Comparison of ENCODE assay signal across 8 cellular contexts in genomic region chr9:100098887-100099721, GRCh38. TPM values are rescaled to one million over a fixed set of nuclear protein-coding genes. Genes with fewer than 3 reads are reported as not detected.
DNase-seq lines count a peak whose midpoint lies in the region; ATAC-seq and TF ChIP-seq lines count a peak whose summit lies in the region.

Gene ERP44 (minus strand): TSS chr9:100099000. CDS start chr9:100098840, 160 bp downstream.
Gene INVS (plus strand): TSS chr9:100099243. CDS start chr9:100104522, 5,279 bp downstream.

- H3K36me3 ChIP-seq in smooth muscle cell (ENCODE audit: low read depth), result no peaks in the 10 kb centered on the region

- H3K9me3 ChIP-seq in AG04450 (ENCODE audit: control insufficient read depth, insufficient read depth, low read length) (no peaks in the 10 kb centered on the region), smooth muscle cell (replicated peaks; ENCODE audit: low read depth) (no peaks in the 10 kb centered on the region)

- peak within 1 kb of the TSS; percentile 98 for H3K4me3 Mint-ChIP-seq in WTC11

- peaks cover 49% of the 10 kb centered on the region for H3K79me2 ChIP-seq in smooth muscle cell (ENCODE audit: low read depth)

- peaks cover 38% of the 10 kb centered on the region for H4K20me1 ChIP-seq in smooth muscle cell (ENCODE audit: low read depth)

- ATAC-seq in GM18909 (IDR thresholded peaks at IDR 0.05; ENCODE audit: poor library complexity, unreplicated experiment), result peak; percentile 98
- peak; percentile 97 for ATAC-seq in HG03175 (IDR thresholded peaks at IDR 0.05; ENCODE audit: unreplicated experiment)
- ATAC-seq in WTC11, result peak; percentile 98

- H3K27ac Mint-ChIP-seq in WTC11, result peak within 1 kb of the TSS; percentile 97

- no peaks in the 10 kb centered on the region for H3F3A ChIP-seq in smooth muscle cell (ENCODE audit: low read depth)

- no peaks in the 10 kb centered on the region for H3K27me3 Mint-ChIP-seq in WTC11 (ENCODE audit: low read depth)

- peak within 1 kb of the TSS; percentile 88 for H3K4me2 ChIP-seq in smooth muscle cell

- H3K36me3 Mint-ChIP-seq in WTC11, result no peaks in the 10 kb centered on the region

- H3K4me1 Mint-ChIP-seq in WTC11, result peaks cover 14% of the 10 kb centered on the region

- TF ChIP-seq CTCF in AG04450 (IDR thresholded peaks at IDR 0.05; ENCODE audit: low read depth, low read length) (no peak), WTC11 (IDR thresholded peaks at IDR 0.05) (no peak), cardiac fibroblast (IDR thresholded peaks at IDR 0.05; ENCODE audit: low read depth, low read length) (no peak), smooth muscle cell (IDR thresholded peaks at IDR 0.05; ENCODE audit: borderline replicate concordance, insufficient read depth, poor library complexity, severe bottlenecking) (no peak)

- CTCF ChIA-PET in AG04450 (lab: Charles Lee) (no interaction called here), WTC11 (lab: Charles Lee) (interaction anchor here (0.8 to 1.1 kb wide), 3 partner anchors 16 to 274 kb away, joined by 3 to 5 read pairs (median 3); no protein-coding TSS in a partner anchor)

- H3K9ac ChIP-seq in smooth muscle cell (ENCODE audit: low read depth), result peak within 1 kb of the TSS; percentile 79

- H3K4me3 ChIP-seq in AG04450 (ENCODE audit: low read depth, low read length), result peak within 1 kb of the TSS; percentile 99
- peak within 1 kb of the TSS; percentile 69 to 100 for H3K4me3 ChIP-seq in cardiac fibroblast (replicated peaks in 1 of 2; ENCODE audit: low read depth in 2 of 2, low read length in 2 of 2)
- H3K4me3 ChIP-seq in smooth muscle cell, result peak within 1 kb of the TSS; percentile 69

- under 1% methylated on average over 52 of the region's 54 CpGs for WGBS in smooth muscle cell (ENCODE audit: low lambda C conversion rate)

- H2AFZ ChIP-seq in smooth muscle cell (ENCODE audit: low read depth), result peak within 1 kb of the TSS; percentile 91

- no peaks in the 10 kb centered on the region for H3K9me3 Mint-ChIP-seq in WTC11

- DNase-seq in AG04450 (ENCODE audit: low read depth, low spot score), result peak; percentile 96
- DNase-seq in NCI-H226, result peak; percentile 100
- DNase-seq in WTC11 (ENCODE audit: low spot score), result peak; percentile 98
- DNase-seq in cardiac fibroblast (ENCODE audit: low read depth in 2 of 2), result peak; percentile 99
- peak; percentile 96 for DNase-seq in iPS-NIHi7 (ENCODE audit: extremely low spot score)
- DNase-seq in smooth muscle cell (lab: John Stamatoyannopoulos, UW; ENCODE audit: unreplicated experiment), result peak; percentile 87

- no peaks in the 10 kb centered on the region for H3K27me3 ChIP-seq in AG04450 (ENCODE audit: control insufficient read depth, insufficient read depth, low read length)
- no peaks in the 10 kb centered on the region for H3K27me3 ChIP-seq in smooth muscle cell (ENCODE audit: low read depth)

- POLR2A ChIA-PET in AG04450 (lab: Yijun Ruan, JAX), result interaction anchor here (1.1 kb wide), 1 partner anchor 12 kb away, joined by 4 read pairs; no protein-coding TSS in a partner anchor
- POLR2A ChIA-PET in WTC11 (lab: Charles Lee), result no interaction called here

- peaks cover 15% of the 10 kb centered on the region for H3K4me1 ChIP-seq in smooth muscle cell (ENCODE audit: low read depth)

- peak within 1 kb of the TSS; percentile 92 for H3K27ac ChIP-seq in AG04450 (ENCODE audit: low read depth, low read length)
- peak within 1 kb of the TSS; percentile 76 for H3K27ac ChIP-seq in smooth muscle cell (ENCODE audit: low read depth)

TF ChIP-seq in WTC11, 78 proteins besides CTCF, POLR2A, EP300 and RAD21 (continues in another document):
- TF ChIP-seq E2F5 (CRISPR knock-in tag; IDR thresholded peaks at IDR 0.05), result no peak
- TF ChIP-seq ZNF263 (CRISPR knock-in tag; IDR thresholded peaks at IDR 0.05; ENCODE audit: low read depth), result no peak
- TF ChIP-seq CBFB (CRISPR knock-in tag; IDR thresholded peaks at IDR 0.05; ENCODE audit: low read depth), result no peak
- TF ChIP-seq ETV6 (CRISPR knock-in tag; IDR thresholded peaks at IDR 0.05), result no peak; the same call in 1 of the 2 replicates
- TF ChIP-seq USF2 (CRISPR knock-in tag; IDR thresholded peaks at IDR 0.05), result no peak
- peak; percentile 72; the same call in 1 of the 2 replicates for TF ChIP-seq GABPB1 (CRISPR knock-in tag; IDR thresholded peaks at IDR 0.05)
- no peak for TF ChIP-seq TEAD4 (CRISPR knock-in tag; IDR thresholded peaks at IDR 0.05)
- TF ChIP-seq ZMAT4 (CRISPR knock-in tag; IDR thresholded peaks at IDR 0.05), result no peak
- no peak for TF ChIP-seq MYBL2 (CRISPR knock-in tag; IDR thresholded peaks at IDR 0.05)
- no peak; the same call in 1 of the 2 replicates for TF ChIP-seq KAT7 (CRISPR knock-in tag; IDR thresholded peaks at IDR 0.05; ENCODE audit: borderline replicate concordance)
- no peak for TF ChIP-seq USF1 (CRISPR knock-in tag; IDR thresholded peaks at IDR 0.05)
- TF ChIP-seq CREB1 (CRISPR knock-in tag; IDR thresholded peaks at IDR 0.05), result no peak
- TF ChIP-seq NR2C2 (CRISPR knock-in tag; IDR thresholded peaks at IDR 0.05), result no peak
- TF ChIP-seq FOXJ3 (CRISPR knock-in tag; IDR thresholded peaks at IDR 0.05; ENCODE audit: borderline replicate concordance), result no peak
- peak; percentile 93 for TF ChIP-seq GTF2I (CRISPR knock-in tag; conservative IDR thresholded peaks at IDR 0.05)
- no peak for TF ChIP-seq IRF2 (CRISPR knock-in tag; IDR thresholded peaks at IDR 0.05; ENCODE audit: borderline replicate concordance, low read depth)
- no peak for TF ChIP-seq RORB (CRISPR knock-in tag; IDR thresholded peaks at IDR 0.05)
- TF ChIP-seq E2F1 (CRISPR knock-in tag; IDR thresholded peaks at IDR 0.05), result no peak
- no peak for TF ChIP-seq ZNF219 (CRISPR knock-in tag; IDR thresholded peaks at IDR 0.05; ENCODE audit: borderline replicate concordance)
- no peak for TF ChIP-seq GRHL2 (CRISPR knock-in tag; IDR thresholded peaks at IDR 0.05; ENCODE audit: insufficient replicate concordance, severe bottlenecking)
- no peak for TF ChIP-seq ATF2 (CRISPR knock-in tag; IDR thresholded peaks at IDR 0.05; ENCODE audit: borderline replicate concordance, low read depth)
- no peak for TF ChIP-seq EMX1 (CRISPR knock-in tag; IDR thresholded peaks at IDR 0.05)

RNA-seq across cellular contexts. Expression of gene ERP44, which starts in this region (rescaled TPM):
- polyA plus RNA-seq in AG04450 (2011; rRNA removed) (20.9 and 28.0 TPM in 2 replicates), smooth muscle cell (35.4 and 38.5 TPM in 2 replicates)
- 5.4 and 10.0 TPM in 2 replicates for polyA minus RNA-seq in AG04450 (2011; rRNA and poly(A)+ RNA removed)
- total RNA-seq in WTC11 (2021) (13.2 to 14.1 TPM (median 13.7 TPM) in 3 replicates), smooth muscle cell (32.0 and 39.6 TPM in 2 replicates)

RNA-seq across cellular contexts. Expression of gene INVS, which starts in this region (rescaled TPM):
- polyA plus RNA-seq in AG04450 (2011; rRNA removed) (20.1 and 22.5 TPM in 2 replicates), smooth muscle cell (5.6 and 8.1 TPM in 2 replicates)
- 24.4 and 37.7 TPM in 2 replicates for polyA minus RNA-seq in AG04450 (2011; rRNA and poly(A)+ RNA removed)
- total RNA-seq in WTC11 (2021) (8.1 to 9.9 TPM (median 8.6 TPM) in 3 replicates), smooth muscle cell (16.0 and 18.1 TPM in 2 replicates)

Comparison
In these comparisons a context has a peak if more than half of its experiments do, and no peak if none do; other contexts are left out.
1. Peak in every context shown above with its lines: DNase-seq, ATAC-seq, H3K4me3 ChIP-seq and H3K27ac ChIP-seq.